ENCODE assay signal across 13 cellular contexts in genomic region chr20:17992847-17993508, GRCh38. TPM values are rescaled to one million over a fixed set of nuclear protein-coding genes. Genes with fewer than 3 reads are reported as not detected.
DNase-seq lines count a peak whose midpoint lies in the region; ATAC-seq, FAIRE-seq and TF ChIP-seq lines count a peak whose summit lies in the region.
"Had no signal": no experiment of that assay in that cellular context is flagged by ENCODE, and none has a peak within 500 bp of the region (broad histone marks: within the 10 kb centered on the region; RNA-seq: fewer than 3 reads in every experiment).

No MANE protein-coding gene starts in this region.

- POLR2A ChIA-PET in activated CD8-positive, alpha-beta T cell treated with anti-CD3 and anti-CD28 coated beads for 36 hours (lab: Charles Lee) = interaction anchor here (0.6 to 1.6 kb wide), 5 partner anchors 24 to 462 kb away, joined by 3 to 6 read pairs (median 3); partner anchors contain the start of genes BFSP1, MGME1 and SNX5

- peak; percentile 21 for ATAC-seq in activated CD8-positive, alpha-beta T cell treated with anti-CD3 and anti-CD28 coated beads for 36 hours
- ATAC-seq in pancreas = peak; percentile 69 to 84 (median 76)
- no peak for ATAC-seq in GM21360 (IDR thresholded peaks at IDR 0.05; ENCODE audit: unreplicated experiment)

- 56 to 57% methylated on average over 5 of the region's 5 CpGs for WGBS in pancreas, 2 donors
- 76 to 80% methylated on average over 5 of the region's 5 CpGs for WGBS in thyroid gland, 2 donors

- peaks cover 18% of the 10 kb centered on the region for H3K36me3 Mint-ChIP-seq in activated CD4-positive, alpha-beta T cell treated with anti-CD3 and anti-CD28 coated beads, Interleukin-2, amount 10 ng/mL, durations not matched to agents 24 days and 14 days (ENCODE audit: low read depth)
- peaks cover 18% of the 10 kb centered on the region for H3K36me3 Mint-ChIP-seq in activated CD8-positive, alpha-beta T cell treated with anti-CD3 and anti-CD28 coated beads for 36 hours (ENCODE audit: low read depth)

- no peaks in the 10 kb centered on the region for H3K27me3 Mint-ChIP-seq in activated CD4-positive, alpha-beta T cell treated with anti-CD3 and anti-CD28 coated beads, Interleukin-2, amount 10 ng/mL, durations not matched to agents 24 days and 14 days
- peaks cover 16% of the 10 kb centered on the region for H3K27me3 Mint-ChIP-seq in activated CD8-positive, alpha-beta T cell treated with anti-CD3 and anti-CD28 coated beads for 36 hours

- TF ChIP-seq CTCF in activated CD8-positive, alpha-beta T cell treated with anti-CD3 and anti-CD28 coated beads for 36 hours (IDR thresholded peaks at IDR 0.05) = no peak
- TF ChIP-seq CTCF in pancreas (IDR thresholded peaks at IDR 0.05) = no peak
- TF ChIP-seq CTCF in thyroid gland (IDR thresholded peaks at IDR 0.05) = no peak
- TF ChIP-seq CTCF in brain microvascular endothelial cell (IDR thresholded peaks at IDR 0.05; ENCODE audit: low read depth, low read length, missing control alignments) = no peak

- in situ Hi-C loops in brain microvascular endothelial cell (cut with HindIII; ENCODE audit: low pct_ligation_motif_present, low sequenced_read_pairs) = no loop called here

- no peaks in the 10 kb centered on the region for H3K9me3 ChIP-seq in pancreas
- no peaks in the 10 kb centered on the region for H3K9me3 ChIP-seq in thyroid gland

- peak; percentile 59 for DNase-seq in activated CD4-positive, alpha-beta T cell treated with anti-CD3 and anti-CD28 coated beads, Interleukin-2, amount 10 ng/mL, durations not matched to agents 24 days and 14 days
- no peak for DNase-seq in activated CD4-positive, alpha-beta T cell treated with anti-CD3 and anti-CD28 coated beads for 1 hour
- DNase-seq in NCI-H2081 (lab: John Stamatoyannopoulos, UW) = peak; percentile 30 to 78
- no peak for DNase-seq in activated CD8-positive, alpha-beta T cell treated with anti-CD3 and anti-CD28 coated beads for 36 hours
- DNase-seq in pancreas = no peak
- no peak for DNase-seq in thyroid gland
- no peak for DNase-seq in brain microvascular endothelial cell
- DNase-seq: islet precursor cell, NCI-H187 treated with DMSO at 0.1 percent for 48 hours, PC-9 had no signal

- CTCF ChIA-PET in activated CD8-positive, alpha-beta T cell treated with anti-CD3 and anti-CD28 coated beads for 36 hours (lab: Charles Lee) = interaction anchor here (1.0 to 1.8 kb wide), 5 partner anchors 24 to 310 kb away, joined by 3 to 8 read pairs (median 4); partner anchors contain the start of genes MGME1, RRBP1 and SNX5

- H3K4me3 ChIP-seq in pancreas = no peak overlapping the region
- no peak overlapping the region for H3K4me3 ChIP-seq in thyroid gland (replicated peaks in 1 of 3)
- no peak overlapping the region for H3K4me3 ChIP-seq in brain microvascular endothelial cell (ENCODE audit: low read depth, low read length)
- H3K4me3 ChIP-seq: PC-9 had no signal

- no peaks in the 10 kb centered on the region for H3K9me3 Mint-ChIP-seq in activated CD4-positive, alpha-beta T cell treated with anti-CD3 and anti-CD28 coated beads, Interleukin-2, amount 10 ng/mL, durations not matched to agents 24 days and 14 days
- H3K9me3 Mint-ChIP-seq in activated CD8-positive, alpha-beta T cell treated with anti-CD3 and anti-CD28 coated beads for 36 hours = no peaks in the 10 kb centered on the region
- H3K9me3 Mint-ChIP-seq: neural crest cell had no signal

- peaks cover 43% of the 10 kb centered on the region for H3K4me1 Mint-ChIP-seq in activated CD4-positive, alpha-beta T cell treated with anti-CD3 and anti-CD28 coated beads, Interleukin-2, amount 10 ng/mL, durations not matched to agents 24 days and 14 days
- H3K4me1 Mint-ChIP-seq in activated CD8-positive, alpha-beta T cell treated with anti-CD3 and anti-CD28 coated beads for 36 hours (ENCODE audit: low read depth) = peaks cover 31% of the 10 kb centered on the region

- peaks cover 0 to 5% (median 0%) of the 10 kb centered on the region in 3 donors for H3K36me3 ChIP-seq in pancreas
- peaks cover 0 to 3% of the 10 kb centered on the region in 2 donors for H3K36me3 ChIP-seq in thyroid gland
- H3K36me3 ChIP-seq in brain microvascular endothelial cell (replicated peaks) = no peaks in the 10 kb centered on the region

- peaks cover 0 to 3% (median 0%) of the 10 kb centered on the region in 3 donors for H3K4me1 ChIP-seq in pancreas
- peaks cover 4 to 5% of the 10 kb centered on the region in 2 donors for H3K4me1 ChIP-seq in thyroid gland

- FAIRE-seq in pancreas (lab: Jason Lieb, UNC) = no peak
- FAIRE-seq: colon had no signal

- TF ChIP-seq POLR2A in thyroid gland (IDR thresholded peaks at IDR 0.05) = no peak

- H3K27me3 ChIP-seq in pancreas = no peaks in the 10 kb centered on the region
- H3K27me3 ChIP-seq in thyroid gland = no peaks in the 10 kb centered on the region
- H3K27me3 ChIP-seq in brain microvascular endothelial cell (replicated peaks) = no peaks in the 10 kb centered on the region

- H3K27ac ChIP-seq in pancreas (peak overlapping the region in 1 of 4 donors; percentile 29), thyroid gland (no peak overlapping the region), brain microvascular endothelial cell (no peak overlapping the region)
- H3K27ac ChIP-seq: PC-9 had no signal

- intact Hi-C loops in activated CD4-positive, alpha-beta T cell treated with anti-CD3 and anti-CD28 coated beads, Interleukin-2, amount 10 ng/mL, durations not matched to agents 24 days and 14 days (cut with micrococcal nuclease) = loop anchor here (1.0 to 10.0 kb wide), 9 partner anchors 24 to 1261 kb away; partner anchors contain the start of genes BFSP1, MGME1 and SNRPB2
- intact Hi-C loops in activated CD8-positive, alpha-beta T cell treated with anti-CD3 and anti-CD28 coated beads for 36 hours (cut with micrococcal nuclease) = loop anchor here (2.0 to 10.0 kb wide), 3 partner anchors 24 to 488 kb away; partner anchors contain the start of genes MGME1, RRBP1 and SNX5
- intact Hi-C loops in pancreas (cut with DNase I) = no loop called here
- intact Hi-C loops in thyroid gland (cut with DNase I) = loop anchor here (10.0 kb wide), 1 partner anchor 488 kb away; no protein-coding TSS in a partner anchor

- H3K27ac Mint-ChIP-seq in activated CD4-positive, alpha-beta T cell treated with anti-CD3 and anti-CD28 coated beads, Interleukin-2, amount 10 ng/mL, durations not matched to agents 24 days and 14 days = peak overlapping the region; percentile 92
- peak overlapping the region; percentile 81 for H3K27ac Mint-ChIP-seq in activated CD8-positive, alpha-beta T cell treated with anti-CD3 and anti-CD28 coated beads for 36 hours

- peak overlapping the region; percentile 71 for H3K4me3 Mint-ChIP-seq in activated CD4-positive, alpha-beta T cell treated with anti-CD3 and anti-CD28 coated beads, Interleukin-2, amount 10 ng/mL, durations not matched to agents 24 days and 14 days
- peak overlapping the region; percentile 45 for H3K4me3 Mint-ChIP-seq in activated CD8-positive, alpha-beta T cell treated with anti-CD3 and anti-CD28 coated beads for 36 hours
- H3K4me3 Mint-ChIP-seq: neural crest cell had no signal

RNA-seq across cellular contexts. Expression of gene MGME1, which starts 24.2 kb away (rescaled TPM):
- 32.7 and 34.3 TPM in 2 replicates for total RNA-seq in activated CD4-positive, alpha-beta T cell treated with anti-CD3 and anti-CD28 coated beads, Interleukin-2, amount 10 ng/mL, durations not matched to agents 24 days and 14 days
- total RNA-seq in activated CD8-positive, alpha-beta T cell treated with anti-CD3 and anti-CD28 coated beads for 36 hours = 10 to 100 TPM; 28.2 to 30.5 TPM
- 1 to 10 TPM; 4.0 to 7.4 (median 6.1) TPM for total RNA-seq in pancreas
- 1 to 10 TPM; 6.1 to 7.6 TPM for polyA plus RNA-seq in pancreas
- total RNA-seq in thyroid gland = 10 to 100 TPM; 14.6 to 24.2 (median 16.8) TPM

RNA-seq across cellular contexts. Expression of gene SNX5, which starts 24.4 kb away (rescaled TPM):
- 230 and 240 TPM in 2 replicates for total RNA-seq in activated CD4-positive, alpha-beta T cell treated with anti-CD3 and anti-CD28 coated beads, Interleukin-2, amount 10 ng/mL, durations not matched to agents 24 days and 14 days
- 100 to 1,000 TPM; 222 to 249 TPM for total RNA-seq in activated CD8-positive, alpha-beta T cell treated with anti-CD3 and anti-CD28 coated beads for 36 hours
- total RNA-seq in pancreas = 10 to 100 TPM; 20.5 to 35.7 (median 27.2) TPM
- polyA plus RNA-seq in pancreas = 10 to 100 TPM; 34.2 to 38.4 TPM
- total RNA-seq in thyroid gland = 100 to 1,000 TPM; 247 to 346 (median 270) TPM

Comparison
In these comparisons a context has a peak if more than half of its experiments do, and no peak if none do; other contexts are left out.
1. DNase-seq: peak in activated CD4-positive, alpha-beta T cell treated with anti-CD3 and anti-CD28 coated beads, Interleukin-2, amount 10 ng/mL, durations not matched to agents 24 days and 14 days (single experiment) and NCI-H2081 (2 of 2); none in activated CD4-positive, alpha-beta T cell treated with anti-CD3 and anti-CD28 coated beads for 1 hour (single experiment), activated CD8-positive, alpha-beta T cell treated with anti-CD3 and anti-CD28 coated beads for 36 hours (single experiment), pancreas (0 of 6), thyroid gland (0 of 2) and brain microvascular endothelial cell (single experiment).
2. intact Hi-C loops: an anchor here in activated CD4-positive, alpha-beta T cell treated with anti-CD3 and anti-CD28 coated beads, Interleukin-2, amount 10 ng/mL, durations not matched to agents 24 days and 14 days (1.0 to 10.0 kb wide), activated CD8-positive, alpha-beta T cell treated with anti-CD3 and anti-CD28 coated beads for 36 hours (2.0 to 10.0 kb wide) and thyroid gland (10.0 kb wide); none called in pancreas.